19 cellular contexts compared by ENCODE assay signal in genomic region chr6:127813682-127814027, GRCh38.
DNase-seq lines count a peak whose midpoint lies in the region; ATAC-seq and TF ChIP-seq lines count a peak whose summit lies in the region.
"Had no signal": no experiment of that assay in that cellular context is flagged by ENCODE, and none has a peak within 500 bp of the region (broad histone marks: within the 10 kb centered on the region; RNA-seq: fewer than 3 reads in every experiment).

No MANE protein-coding gene starts in this region.

- POLR2A ChIA-PET in MCF 10A (lab: Yijun Ruan, JAX) = no interaction called here

- no peaks in the 10 kb centered on the region for H3K27me3 Mint-ChIP-seq in activated T-cell treated with anti-CD3 and anti-CD28 coated beads, Interleukin-2, amount 50 U/mL, for 72 hours (ENCODE audit: low read depth)
- H3K27me3 Mint-ChIP-seq in activated T-helper 17 cell treated with anti-CD3 and anti-CD28 coated beads, Interleukin-2, amount 50 U/mL, for 72 hours = no peaks in the 10 kb centered on the region
- H3K27me3 Mint-ChIP-seq in MCF 10A (ENCODE audit: insufficient read depth, unreplicated experiment) = peaks cover 85% of the 10 kb centered on the region
- H3K27me3 Mint-ChIP-seq: B cell had no signal

- DNase-seq in activated T-cell treated with anti-CD3 and anti-CD28 coated beads, Interleukin-2, amount 50 U/mL, for 72 hours = no peak
- DNase-seq in activated T-cell treated with anti-CD3 and anti-CD28 coated beads for 4 hours (no peak), MCF 10A (ENCODE audit: unreplicated experiment) (no peak), sciatic nerve (ENCODE audit: low spot score) (no peak)
- no peak for DNase-seq in stimulated activated effector memory CD8-positive, alpha-beta T cell treated with anti-CD3 and anti-CD28 coated beads, Interleukin-12 subunit alpha, Interleukin-12 subunit beta, amount 100 ng/mL, for 72 hours (ENCODE audit: low spot score in 2 of 2)
- DNase-seq: DMS153, EL, KG1, NCI-H1092, NCI-H187, NCI-H446, NCI-H748 treated with DMSO at 0.1 percent for 48 hours had no signal

- no TSS peak for BruUV-seq in MCF 10A (replicated peaks; lab: Mats Ljungman, UMichigan)

- H3K9me3 Mint-ChIP-seq in activated T-cell treated with anti-CD3 and anti-CD28 coated beads, Interleukin-2, amount 50 U/mL, for 72 hours = no peaks in the 10 kb centered on the region
- H3K9me3 Mint-ChIP-seq in activated T-helper 17 cell treated with anti-CD3 and anti-CD28 coated beads, Interleukin-2, amount 50 U/mL, for 72 hours = no peaks in the 10 kb centered on the region
- no peaks in the 10 kb centered on the region for H3K9me3 Mint-ChIP-seq in stimulated activated effector memory CD8-positive, alpha-beta T cell treated with anti-CD3 and anti-CD28 coated beads, Interleukin-12 subunit alpha, Interleukin-12 subunit beta, amount 100 ng/mL, for 72 hours
- H3K9me3 Mint-ChIP-seq in MCF 10A (ENCODE audit: unreplicated experiment) = no peaks in the 10 kb centered on the region
- H3K9me3 Mint-ChIP-seq: HFFc6 had no signal

- H3K27ac Mint-ChIP-seq in activated T-cell treated with anti-CD3 and anti-CD28 coated beads, Interleukin-2, amount 50 U/mL, for 72 hours = peak overlapping the region; percentile 97
- H3K27ac Mint-ChIP-seq in activated T-helper 17 cell treated with anti-CD3 and anti-CD28 coated beads, Interleukin-2, amount 50 U/mL, for 72 hours = peak overlapping the region; percentile 78
- peak overlapping the region; percentile 89 for H3K27ac Mint-ChIP-seq in stimulated activated effector memory CD8-positive, alpha-beta T cell treated with anti-CD3 and anti-CD28 coated beads, Interleukin-12 subunit alpha, Interleukin-12 subunit beta, amount 100 ng/mL, for 72 hours
- H3K27ac Mint-ChIP-seq in MCF 10A (ENCODE audit: low read depth, unreplicated experiment) = no peak overlapping the region
- H3K27ac Mint-ChIP-seq: B cell, HFFc6 had no signal

- no peak for TF ChIP-seq CTCF in MCF 10A (IDR thresholded peaks at IDR 0.05; ENCODE audit: unreplicated experiment)

- ATAC-seq in activated T-cell treated with anti-CD3 and anti-CD28 coated beads, Interleukin-2, amount 50 U/mL, for 72 hours (replicated peaks in 1 of 2) = peak; percentile 75 to 80
- ATAC-seq in GM18868 (IDR thresholded peaks at IDR 0.05; ENCODE audit: unreplicated experiment) = peak; percentile 43
- peak; percentile 70 for ATAC-seq in activated T-helper 17 cell treated with anti-CD3 and anti-CD28 coated beads, Interleukin-2, amount 50 U/mL, for 72 hours (replicated peaks)
- ATAC-seq in stimulated activated effector memory CD8-positive, alpha-beta T cell treated with anti-CD3 and anti-CD28 coated beads, Interleukin-12 subunit alpha, Interleukin-12 subunit beta, amount 100 ng/mL, for 72 hours = peak; percentile 80
- no peak for ATAC-seq in HG03520 (IDR thresholded peaks at IDR 0.05; ENCODE audit: unreplicated experiment)
- ATAC-seq in sciatic nerve = no peak
- ATAC-seq: Panc1, Right ventricle myocardium inferior had no signal

- CTCF ChIA-PET in MCF 10A (lab: Yijun Ruan, JAX) = interaction anchor here (0.7 kb wide), 1 partner anchor 81 kb away, joined by 4 read pairs; no protein-coding TSS in a partner anchor

- H3K4me1 Mint-ChIP-seq in activated T-cell treated with anti-CD3 and anti-CD28 coated beads, Interleukin-2, amount 50 U/mL, for 72 hours (ENCODE audit: low read depth) = peaks cover 92% of the 10 kb centered on the region
- peaks cover 64% of the 10 kb centered on the region for H3K4me1 Mint-ChIP-seq in activated T-helper 17 cell treated with anti-CD3 and anti-CD28 coated beads, Interleukin-2, amount 50 U/mL, for 72 hours
- H3K4me1 Mint-ChIP-seq in stimulated activated effector memory CD8-positive, alpha-beta T cell treated with anti-CD3 and anti-CD28 coated beads, Interleukin-12 subunit alpha, Interleukin-12 subunit beta, amount 100 ng/mL, for 72 hours = peaks cover 50% of the 10 kb centered on the region
- no peaks in the 10 kb centered on the region for H3K4me1 Mint-ChIP-seq in MCF 10A (ENCODE audit: insufficient read depth, unreplicated experiment)
- H3K4me1 Mint-ChIP-seq: B cell had no signal

- H3K36me3 Mint-ChIP-seq in activated T-cell treated with anti-CD3 and anti-CD28 coated beads, Interleukin-2, amount 50 U/mL, for 72 hours (ENCODE audit: insufficient read depth in 2 of 2) = peaks cover 0 to 9% of the 10 kb centered on the region in 2 donors
- peaks cover 89% of the 10 kb centered on the region for H3K36me3 Mint-ChIP-seq in activated T-helper 17 cell treated with anti-CD3 and anti-CD28 coated beads, Interleukin-2, amount 50 U/mL, for 72 hours (ENCODE audit: low read depth)
- H3K36me3 Mint-ChIP-seq in stimulated activated effector memory CD8-positive, alpha-beta T cell treated with anti-CD3 and anti-CD28 coated beads, Interleukin-12 subunit alpha, Interleukin-12 subunit beta, amount 100 ng/mL, for 72 hours = peaks cover 49% of the 10 kb centered on the region
- no peaks in the 10 kb centered on the region for H3K36me3 Mint-ChIP-seq in MCF 10A (ENCODE audit: insufficient read depth, unreplicated experiment)

- H3K4me3 Mint-ChIP-seq in activated T-cell treated with anti-CD3 and anti-CD28 coated beads, Interleukin-2, amount 50 U/mL, for 72 hours = peak overlapping the region; percentile 80 to 91
- peak overlapping the region; percentile 73 for H3K4me3 Mint-ChIP-seq in activated T-helper 17 cell treated with anti-CD3 and anti-CD28 coated beads, Interleukin-2, amount 50 U/mL, for 72 hours
- peak overlapping the region; percentile 58 for H3K4me3 Mint-ChIP-seq in stimulated activated effector memory CD8-positive, alpha-beta T cell treated with anti-CD3 and anti-CD28 coated beads, Interleukin-12 subunit alpha, Interleukin-12 subunit beta, amount 100 ng/mL, for 72 hours
- no peak overlapping the region for H3K4me3 Mint-ChIP-seq in MCF 10A (ENCODE audit: unreplicated experiment)
- H3K4me3 Mint-ChIP-seq: B cell, HFFc6 had no signal

- intact Hi-C loops in MCF 10A (cut with micrococcal nuclease) (no loop called here), sciatic nerve (cut with DNase I) (no loop called here)

Comparison
In these comparisons a context has a peak if more than half of its experiments do, and no peak if none do; other contexts are left out.
1. ATAC-seq: peak in activated T-cell treated with anti-CD3 and anti-CD28 coated beads, Interleukin-2, amount 50 U/mL, for 72 hours (2 of 2), GM18868 (single experiment), activated T-helper 17 cell treated with anti-CD3 and anti-CD28 coated beads, Interleukin-2, amount 50 U/mL, for 72 hours (single experiment) and stimulated activated effector memory CD8-positive, alpha-beta T cell treated with anti-CD3 and anti-CD28 coated beads, Interleukin-12 subunit alpha, Interleukin-12 subunit beta, amount 100 ng/mL, for 72 hours (single experiment); none in HG03520 (single experiment) and sciatic nerve (single experiment).